8 cellular contexts compared by ENCODE assay signal in the genomic region with DNA sequence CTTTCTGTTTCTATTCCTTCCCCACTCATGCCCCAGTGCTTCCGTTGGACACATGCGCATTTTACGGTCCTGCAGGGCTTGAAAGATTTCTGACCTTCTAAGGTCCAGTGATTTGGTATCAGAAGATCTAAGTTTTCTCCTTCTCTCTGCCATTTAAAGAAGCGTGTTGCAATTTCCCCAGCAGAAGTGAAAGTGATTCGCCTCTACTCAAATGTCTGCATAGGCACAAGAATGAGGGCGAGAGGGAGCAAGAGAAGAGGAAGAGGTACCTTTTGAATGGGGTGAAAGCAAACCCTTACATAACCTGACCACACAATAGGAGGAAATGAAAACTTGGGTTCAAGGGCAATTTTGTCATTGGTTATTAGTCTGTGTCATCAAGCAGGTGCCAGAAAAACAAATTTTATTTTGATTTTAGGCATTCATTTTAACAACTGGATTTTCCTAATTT. TPM values are rescaled to one million over a fixed set of nuclear protein-coding genes. Genes with fewer than 3 reads are reported as not detected.
A peak's percentile ranks its signal among the peaks of the same experiment; 100 is the strongest.
DNase-seq lines count a peak whose midpoint lies in the region; ATAC-seq and TF ChIP-seq lines count a peak whose summit lies in the region.

No MANE protein-coding gene starts in this region.

- WGBS in thymus: 1% methylated on average over 6 of the region's 6 CpGs

- ATAC-seq in GM19324 (IDR thresholded peaks at IDR 0.05; ENCODE audit: low FRiP score, unreplicated experiment): peak; percentile 92
- ATAC-seq in HG03280 (IDR thresholded peaks at IDR 0.05; ENCODE audit: unreplicated experiment): peak; percentile 83

- H3K9me3 ChIP-seq in thymus (ENCODE audit: control insufficient read depth): no peaks in the 10 kb centered on the region

- peak overlapping the region; percentile 58 for H3K4me3 ChIP-seq in thymus (ENCODE audit: low read length)

- DNase-seq in CD1c-positive myeloid dendritic cell (ENCODE audit: extremely low spot score) (peak; percentile 88), iris pigment epithelial cell (ENCODE audit: low read depth) (peak; percentile 48), SK-N-DZ (ENCODE audit: low spot score) (no peak), erythroblast (lab: John Stamatoyannopoulos, UW) (no peak)
- peak; percentile 35 for DNase-seq in activated CD4-positive, alpha-beta T cell treated with anti-CD3 and anti-CD28 coated beads for 48 hours

- H3K27ac ChIP-seq in thymus (ENCODE audit: low read depth): peak overlapping the region; percentile 72

- TF ChIP-seq POLR2A in erythroblast (IDR thresholded peaks at IDR 0.05; ENCODE audit: low read length): no peak

- H3K27me3 ChIP-seq in thymus (ENCODE audit: control insufficient read depth, insufficient read depth): no peaks in the 10 kb centered on the region

- peaks cover 5% of the 10 kb centered on the region for H3K4me1 ChIP-seq in thymus (ENCODE audit: control insufficient read depth, insufficient read depth, low read length)

- H3K36me3 ChIP-seq in thymus (ENCODE audit: control insufficient read depth, insufficient read depth): no peaks in the 10 kb centered on the region

RNA-seq across cellular contexts. Expression of a gene that starts 31.7 kb away (rescaled TPM):
- polyA plus RNA-seq in thymus: 62.3 TPM
- polyA plus RNA-seq in SK-N-DZ (2014; cell fraction: cytosol; rRNA removed): 3.9 and 4.6 TPM in 2 replicates
- 4.1 and 4.4 TPM in 2 replicates for polyA plus RNA-seq in SK-N-DZ (2014; cell fraction: nucleus; rRNA removed)

Comparison
In these comparisons a context has a peak if more than half of its experiments do, and no peak if none do; other contexts are left out.
1. DNase-seq: peak in CD1c-positive myeloid dendritic cell (single experiment), activated CD4-positive, alpha-beta T cell treated with anti-CD3 and anti-CD28 coated beads for 48 hours (single experiment) and iris pigment epithelial cell (single experiment); none in SK-N-DZ (single experiment) and erythroblast (0 of 2).